In genomic region chr10:34413920-34414319, GRCh38 we compare ENCODE assay signal across 27 cellular contexts.
DNase-seq lines count a peak whose midpoint lies in the region; ATAC-seq, FAIRE-seq and TF ChIP-seq lines count a peak whose summit lies in the region.
"Had no signal": no experiment of that assay in that cellular context is flagged by ENCODE, and none has a peak within 500 bp of the region (broad histone marks: within the 10 kb centered on the region; RNA-seq: fewer than 3 reads in every experiment).

No MANE protein-coding gene starts in this region.

- H2BK12ac ChIP-seq in H1 (ENCODE audit: low read depth, low read length): no peak overlapping the region

- no peak overlapping the region for H2AK5ac ChIP-seq in H1 (ENCODE audit: low read depth, low read length)

- no peak overlapping the region for H2AFZ ChIP-seq in H1 (ENCODE audit: low read length)

- H3K23ac ChIP-seq in H1 (ENCODE audit: insufficient read length): no peak overlapping the region

- CTCF ChIA-PET in H1 (lab: Charles Lee; ENCODE audit: partially characterized antibody): no interaction called here

- no peaks in the 10 kb centered on the region for H3K27me3 Mint-ChIP-seq in progenitor cell of endocrine pancreas
- no peaks in the 10 kb centered on the region for H3K27me3 Mint-ChIP-seq in stimulated activated memory B cell treated with anti-CD40 and anti-IgM and Interleukin-4, amounts not matched to agents 10 μg/mL and 1 μg/mL and 100 μg/mL, for 72 hours
- H3K27me3 Mint-ChIP-seq: IgD-negative memory B cell had no signal

- peak overlapping the region; percentile 27 for H3K27ac Mint-ChIP-seq in progenitor cell of endocrine pancreas
- H3K27ac Mint-ChIP-seq in stimulated activated memory B cell treated with anti-CD40 and anti-IgM and Interleukin-4, amounts not matched to agents 10 μg/mL and 1 μg/mL and 100 μg/mL, for 72 hours: no peak overlapping the region
- H3K27ac Mint-ChIP-seq: CD8-positive, alpha-beta T cell; H9; IgD-negative memory B cell had no signal

- ATAC-seq in stimulated activated memory B cell treated with anti-CD40 and anti-IgM and Interleukin-4, amounts not matched to agents 10 μg/mL and 1 μg/mL and 100 μg/mL, for 72 hours: no peak
- ATAC-seq: CD8-positive, alpha-beta T cell; PC-3; Right ventricle myocardium inferior; SK-N-SH treated with all-trans-retinoic acid at 6 μM for 48 hours had no signal

- H3K27me3 ChIP-seq in HUES64 (ENCODE audit: insufficient read depth, low read length): no peaks in the 10 kb centered on the region
- no peaks in the 10 kb centered on the region for H3K27me3 ChIP-seq in H1 (replicated peaks in 1 of 4; ENCODE audit: control insufficient read depth in 3 of 4, extremely low read depth in 1 of 4, insufficient read depth in 3 of 4, low read length in 3 of 4)
- H3K27me3 ChIP-seq: SJCRH30 had no signal

- TF ChIP-seq EP300 in H1 (IDR thresholded peaks at IDR 0.05; ENCODE audit: borderline replicate concordance in 1 of 2, low read depth in 2 of 2, low read length in 2 of 2): no peak

- peaks cover 27% of the 10 kb centered on the region for H3K4me1 ChIP-seq in HUES64 (ENCODE audit: insufficient read depth, low read length)
- H3K4me1 ChIP-seq in H1 (replicated peaks in 1 of 4; ENCODE audit: control insufficient read depth in 3 of 4, insufficient read depth in 4 of 4, low read length in 3 of 4): peaks cover 0 to 20% (median 8%) of the 10 kb centered on the region in 4 experiments; a peak in 3 of 7 replicates
- H3K4me1 ChIP-seq: Caco-2, SJCRH30 had no signal

- H2BK20ac ChIP-seq in H1 (ENCODE audit: low read length): no peak overlapping the region

- H3K4me3 Mint-ChIP-seq in progenitor cell of endocrine pancreas (ENCODE audit: low read depth): no peak overlapping the region
- H3K4me3 Mint-ChIP-seq in stimulated activated memory B cell treated with anti-CD40 and anti-IgM and Interleukin-4, amounts not matched to agents 10 μg/mL and 1 μg/mL and 100 μg/mL, for 72 hours: no peak overlapping the region
- H3K4me3 Mint-ChIP-seq: CD8-positive, alpha-beta T cell; H9; IgD-negative memory B cell had no signal

- in situ Hi-C loops in Caki2 (cut with HindIII; ENCODE audit: low pct_unique_long_range_greater_than_20kb, low sequenced_read_pairs): no loop called here

- H3K27ac ChIP-seq in HUES64 (ENCODE audit: low read depth, low read length) (peak overlapping the region; percentile 61; the same call in 1 of the 2 replicates), H1 (ENCODE audit: low read depth, low read length) (no peak overlapping the region)
- H3K27ac ChIP-seq: SJCRH30 had no signal

- H3K79me1 ChIP-seq in H1 (ENCODE audit: low read depth, low read length): no peaks in the 10 kb centered on the region

- H2BK15ac ChIP-seq in H1 (ENCODE audit: low read length): no peak overlapping the region

- no peaks in the 10 kb centered on the region for H3K23me2 ChIP-seq in H1 (ENCODE audit: low read depth, low read length)

- H3K4me3 ChIP-seq in HUES64 (ENCODE audit: low read length) (no peak overlapping the region), H1 (ENCODE audit: extremely low read depth in 1 of 4, insufficient read depth in 2 of 4, low read depth in 3 of 4, low read length in 4 of 4) (no peak overlapping the region)
- H3K4me3 ChIP-seq: SJCRH30 had no signal

- no peaks in the 10 kb centered on the region for H3K36me3 ChIP-seq in HUES64 (ENCODE audit: insufficient read depth, low read length)
- H3K36me3 ChIP-seq in H1 (ENCODE audit: control insufficient read depth in 2 of 4, insufficient read depth in 4 of 4, low read length in 3 of 4): no peaks in the 10 kb centered on the region
- H3K36me3 ChIP-seq: SJCRH30 had no signal

- no peak for TF ChIP-seq RAD21 in H1 (IDR thresholded peaks at IDR 0.05 in 1 of 2, conservative IDR thresholded peaks at IDR 0.05 in 1 of 2; ENCODE audit: low read depth in 2 of 2, low read length in 2 of 2)

- no peak for TF ChIP-seq POLR2A in H1 (IDR thresholded peaks at IDR 0.05; ENCODE audit: control extremely low read depth in 1 of 2, low read depth in 2 of 2, low read length in 2 of 2)

- FAIRE-seq in H1 (lab: Jason Lieb, UNC): no peak
- FAIRE-seq: GM18507 had no signal

- 0 out of 4 replicates have a peak overlapping the region, but pooled peaks of 1 of the 2 experiments have one; percentile 31 for H3K4me2 ChIP-seq in H1 (ENCODE audit: insufficient read depth in 1 of 2, low read depth in 2 of 2, low read length in 2 of 2)

- H3K79me2 ChIP-seq in H1 (ENCODE audit: control insufficient read depth in 1 of 2, insufficient read depth in 2 of 2, low read length in 2 of 2): 0 out of 4 replicates have a peak, but pooled peaks cover 0 to 3% of the 10 kb centered on the region in 2 experiments

- no peaks in the 10 kb centered on the region for H3K9me3 Mint-ChIP-seq in progenitor cell of endocrine pancreas (ENCODE audit: low read depth)
- H3K9me3 Mint-ChIP-seq in stimulated activated memory B cell treated with anti-CD40 and anti-IgM and Interleukin-4, amounts not matched to agents 10 μg/mL and 1 μg/mL and 100 μg/mL, for 72 hours: no peaks in the 10 kb centered on the region
- H3K9me3 Mint-ChIP-seq: CD8-positive, alpha-beta T cell; H9 had no signal

- DNase-seq in Caki2 (ENCODE audit: low read depth) (peak; percentile 49), H1 (ENCODE audit: low read depth in 1 of 2, low spot score in 2 of 2) (no peak), progenitor cell of endocrine pancreas (ENCODE audit: low spot score, unreplicated experiment) (no peak), nucleus accumbens (lab: John Stamatoyannopoulos, UW) (no peak)
- DNase-seq in activated CD8-positive, alpha-beta memory T cell treated with anti-CD3 and anti-CD28 coated beads, Interleukin-2, amount 50 U/mL, for 4 hours: no peak
- DNase-seq: C1 segment of cervical spinal cord; Caco-2; CD8-positive, alpha-beta T cell; DMS153; DND-41; H9; NCI-H1048; NCI-H1417 treated with DMSO at 0.1 percent for 48 hours; NCI-H1694 treated with DMSO at 0.1 percent for 48 hours; NCI-H2081; NCI-H2171 treated with DMSO at 0.1 percent for 48 hours; NCI-H446; NCI-H524 treated with DMSO at 0.1 percent for 48 hours; NCI-H774; PC-3; SJCRH30 had no signal

- H3K9me3 ChIP-seq in HUES64 (ENCODE audit: insufficient read depth, low read depth, low read length): no peaks in the 10 kb centered on the region
- no peaks in the 10 kb centered on the region for H3K9me3 ChIP-seq in H1 (ENCODE audit: insufficient read depth in 2 of 2, low read depth in 1 of 2, low read length in 1 of 2)
- H3K9me3 ChIP-seq: Caco-2, SJCRH30 had no signal

- H4K91ac ChIP-seq in H1 (replicated peaks; ENCODE audit: insufficient read length, low read length): no peak overlapping the region

- TF ChIP-seq CTCF in H1 (IDR thresholded peaks at IDR 0.05; ENCODE audit: control extremely low read depth in 1 of 3, insufficient read depth in 1 of 3, low read depth in 1 of 3, low read length in 3 of 3) (no peak), progenitor cell of endocrine pancreas (IDR thresholded peaks at IDR 0.05; ENCODE audit: unreplicated experiment) (no peak)

- H3K56ac ChIP-seq in H1 (replicated peaks; ENCODE audit: insufficient read length, low read depth, low read length): no peak overlapping the region

- H4K5ac ChIP-seq in H1 (ENCODE audit: insufficient read length, low read depth, low read length): no peak overlapping the region

- H3K9ac ChIP-seq in HUES64 (ENCODE audit: low read depth, low read length): no peak overlapping the region
- H3K9ac ChIP-seq in H1 (replicated peaks in 1 of 4; ENCODE audit: extremely low read depth in 1 of 4, low read depth in 3 of 4, low read length in 3 of 4): no peak overlapping the region

- WGBS in HUES64: 86% methylated on average over 7 of the region's 7 CpGs
- 97% methylated on average over 7 of the region's 7 CpGs; no CpG with 5 or more reads in 1 of the 2 experiments for WGBS in H1 (ENCODE audit: extremely low coverage in 1 of 2, insufficient coverage in 1 of 2, insufficient read length in 1 of 2, insufficient replicate concordance in 2 of 2, low coverage in 1 of 2, low lambda C conversion rate in 2 of 2, missing lambda C conversion rate in 1 of 2), 2 experiments

- no peak overlapping the region for H3K14ac ChIP-seq in H1 (ENCODE audit: insufficient read length)

- no peaks in the 10 kb centered on the region for H4K20me1 ChIP-seq in H1 (replicated peaks in 1 of 2; ENCODE audit: control insufficient read depth in 1 of 2, insufficient read depth in 2 of 2, low read length in 2 of 2)

- H2BK5ac ChIP-seq in H1 (ENCODE audit: low read depth, low read length): no peak overlapping the region

- H2BK120ac ChIP-seq in H1 (replicated peaks; ENCODE audit: low read depth, low read length): no peak overlapping the region

- H3K36me3 Mint-ChIP-seq in progenitor cell of endocrine pancreas (ENCODE audit: insufficient read depth): no peaks in the 10 kb centered on the region
- H3K36me3 Mint-ChIP-seq in stimulated activated memory B cell treated with anti-CD40 and anti-IgM and Interleukin-4, amounts not matched to agents 10 μg/mL and 1 μg/mL and 100 μg/mL, for 72 hours: no peaks in the 10 kb centered on the region
- H3K36me3 Mint-ChIP-seq: CD8-positive, alpha-beta T cell; IgD-negative memory B cell had no signal

- H3K18ac ChIP-seq in H1 (ENCODE audit: extremely low read depth, low read length): no peak overlapping the region

- H4K8ac ChIP-seq in H1 (ENCODE audit: extremely low read depth, insufficient read depth, low read length): no peak overlapping the region

- peaks cover 22% of the 10 kb centered on the region for H3K4me1 Mint-ChIP-seq in progenitor cell of endocrine pancreas (ENCODE audit: low read depth)
- no peaks in the 10 kb centered on the region for H3K4me1 Mint-ChIP-seq in stimulated activated memory B cell treated with anti-CD40 and anti-IgM and Interleukin-4, amounts not matched to agents 10 μg/mL and 1 μg/mL and 100 μg/mL, for 72 hours
- H3K4me1 Mint-ChIP-seq: IgD-negative memory B cell had no signal

- POLR2A ChIA-PET in H1 (lab: Charles Lee; ENCODE audit: partially characterized antibody): no interaction called here

- no peak overlapping the region for H3K4ac ChIP-seq in H1 (replicated peaks; ENCODE audit: insufficient read length, low read depth, low read length)

TF ChIP-seq in H1, 55 proteins besides CTCF, POLR2A, EP300 and RAD21:
- TF ChIP-seq KDM1A (IDR thresholded peaks at IDR 0.05; ENCODE audit: borderline replicate concordance, low read length): peak; percentile 61; the same call in 1 of the 2 replicates
- TF ChIP-seq RFX5 (IDR thresholded peaks at IDR 0.05; ENCODE audit: borderline replicate concordance, low read depth, low read length): no peak
- TF ChIP-seq TBP (IDR thresholded peaks at IDR 0.05; ENCODE audit: low read depth, low read length): no peak
